In genomic region chr7:26375604-26376207, GRCh38 we compare ENCODE assay signal across 8 cellular contexts.
A peak's percentile ranks its signal among the peaks of the same experiment; 100 is the strongest.
DNase-seq lines count a peak whose midpoint lies in the region; ATAC-seq and TF ChIP-seq lines count a peak whose summit lies in the region.

No MANE protein-coding gene starts in this region.

- ATAC-seq in activated CD8-positive, alpha-beta memory T cell treated with anti-CD3 and anti-CD28 coated beads, Interleukin-2, amount 10 ng/mL, durations not matched to agents 7 days and 5 days: no peak
- ATAC-seq in HG03175 (IDR thresholded peaks at IDR 0.05; ENCODE audit: unreplicated experiment) (peak; percentile 31), WTC11 (peak; percentile 43), GM21786 (IDR thresholded peaks at IDR 0.05; ENCODE audit: unreplicated experiment) (no peak)

- POLR2A ChIA-PET in WTC11 (lab: Charles Lee): no interaction called here
- POLR2A ChIA-PET in RWPE1 (lab: Yijun Ruan, JAX; ENCODE audit: low non-redundant PET): no interaction called here

- peaks cover 2% of the 10 kb centered on the region for H3K4me1 Mint-ChIP-seq in activated CD8-positive, alpha-beta memory T cell treated with anti-CD3 and anti-CD28 coated beads, Interleukin-2, amount 10 ng/mL, durations not matched to agents 7 days and 5 days
- peaks cover 22% of the 10 kb centered on the region for H3K4me1 Mint-ChIP-seq in WTC11

- no peaks in the 10 kb centered on the region for H3K9me3 Mint-ChIP-seq in activated CD8-positive, alpha-beta memory T cell treated with anti-CD3 and anti-CD28 coated beads, Interleukin-2, amount 10 ng/mL, durations not matched to agents 7 days and 5 days (ENCODE audit: low read depth)
- H3K9me3 Mint-ChIP-seq in WTC11: no peaks in the 10 kb centered on the region

- DNase-seq in activated CD8-positive, alpha-beta memory T cell treated with anti-CD3 and anti-CD28 coated beads, Interleukin-2, amount 10 ng/mL, durations not matched to agents 7 days and 5 days: no peak
- DNase-seq in activated CD8-positive, alpha-beta memory T cell treated with anti-CD3 and anti-CD28 coated beads for 24 hours: no peak
- DNase-seq in WTC11 (ENCODE audit: low spot score): no peak
- peak; percentile 9 to 18 for DNase-seq in lung microvascular endothelial cell (ENCODE audit: low read depth in 2 of 2)
- no peak for DNase-seq in GM20000 (ENCODE audit: low spot score)
- no peak for DNase-seq in RWPE1 (ENCODE audit: low spot score)

- H3K27ac Mint-ChIP-seq in activated CD8-positive, alpha-beta memory T cell treated with anti-CD3 and anti-CD28 coated beads, Interleukin-2, amount 10 ng/mL, durations not matched to agents 7 days and 5 days: no peak overlapping the region
- no peak overlapping the region for H3K27ac Mint-ChIP-seq in WTC11

- H3K36me3 Mint-ChIP-seq in activated CD8-positive, alpha-beta memory T cell treated with anti-CD3 and anti-CD28 coated beads, Interleukin-2, amount 10 ng/mL, durations not matched to agents 7 days and 5 days: peaks cover 20% of the 10 kb centered on the region
- no peaks in the 10 kb centered on the region for H3K36me3 Mint-ChIP-seq in WTC11

- H3K27ac ChIP-seq in RWPE1: no peak overlapping the region

- CTCF ChIA-PET in activated CD8-positive, alpha-beta memory T cell treated with anti-CD3 and anti-CD28 coated beads, Interleukin-2, amount 10 ng/mL, durations not matched to agents 7 days and 5 days (lab: Charles Lee): interaction anchor here (0.8 to 2.1 kb wide), 5 partner anchors 8 to 786 kb away, joined by 3 to 11 read pairs (median 3); no protein-coding TSS in a partner anchor
- CTCF ChIA-PET in WTC11 (lab: Charles Lee): interaction anchor here (0.6 to 3.2 kb wide), 7 partner anchors 11 to 767 kb away, joined by 3 to 20 read pairs (median 4); partner anchors contain the start of gene HOXA5
- CTCF ChIA-PET in RWPE1 (lab: Yijun Ruan, JAX): interaction anchor here (0.6 to 1.3 kb wide), 4 partner anchors 11 to 768 kb away, joined by 4 to 5 read pairs (median 4); partner anchors contain the start of gene HOXA5

- peaks cover 24% of the 10 kb centered on the region for H3K27me3 Mint-ChIP-seq in activated CD8-positive, alpha-beta memory T cell treated with anti-CD3 and anti-CD28 coated beads, Interleukin-2, amount 10 ng/mL, durations not matched to agents 7 days and 5 days
- H3K27me3 Mint-ChIP-seq in WTC11 (ENCODE audit: low read depth): no peaks in the 10 kb centered on the region; the same call in 1 of the 2 replicates

- peak overlapping the region; percentile 77 for H3K4me3 Mint-ChIP-seq in activated CD8-positive, alpha-beta memory T cell treated with anti-CD3 and anti-CD28 coated beads, Interleukin-2, amount 10 ng/mL, durations not matched to agents 7 days and 5 days
- peak overlapping the region; percentile 81 for H3K4me3 Mint-ChIP-seq in WTC11

- TF ChIP-seq CTCF in WTC11 (IDR thresholded peaks at IDR 0.05) (no peak), GM20000 (IDR thresholded peaks at IDR 0.05; ENCODE audit: extremely low read depth, missing control alignments) (no peak), RWPE1 (conservative IDR thresholded peaks at IDR 0.05; ENCODE audit: low read depth) (no peak)

TF ChIP-seq in WTC11, 78 proteins besides CTCF, POLR2A, EP300 and RAD21:
- TF ChIP-seq FOXP1 (CRISPR knock-in tag; IDR thresholded peaks at IDR 0.05; ENCODE audit: borderline replicate concordance): no peak
- no peak for TF ChIP-seq FOXJ3 (CRISPR knock-in tag; IDR thresholded peaks at IDR 0.05; ENCODE audit: borderline replicate concordance)
- no peak for TF ChIP-seq ZNF423 (CRISPR knock-in tag; IDR thresholded peaks at IDR 0.05)
- TF ChIP-seq CREM (CRISPR knock-in tag; IDR thresholded peaks at IDR 0.05): no peak
TF ChIP-seq in WTC11: peak in this region for 0.

Comparison
In these comparisons a context has a peak if more than half of its experiments do, and no peak if none do; other contexts are left out.
1. ATAC-seq: peak in HG03175 (single experiment) and WTC11 (single experiment); none in activated CD8-positive, alpha-beta memory T cell treated with anti-CD3 and anti-CD28 coated beads, Interleukin-2, amount 10 ng/mL, durations not matched to agents 7 days and 5 days (single experiment) and GM21786 (single experiment).
2. DNase-seq: peak in lung microvascular endothelial cell (2 of 2); none in activated CD8-positive, alpha-beta memory T cell treated with anti-CD3 and anti-CD28 coated beads, Interleukin-2, amount 10 ng/mL, durations not matched to agents 7 days and 5 days (single experiment), activated CD8-positive, alpha-beta memory T cell treated with anti-CD3 and anti-CD28 coated beads for 24 hours (single experiment), WTC11 (single experiment), GM20000 (single experiment) and RWPE1 (single experiment).